In the genomic region with DNA sequence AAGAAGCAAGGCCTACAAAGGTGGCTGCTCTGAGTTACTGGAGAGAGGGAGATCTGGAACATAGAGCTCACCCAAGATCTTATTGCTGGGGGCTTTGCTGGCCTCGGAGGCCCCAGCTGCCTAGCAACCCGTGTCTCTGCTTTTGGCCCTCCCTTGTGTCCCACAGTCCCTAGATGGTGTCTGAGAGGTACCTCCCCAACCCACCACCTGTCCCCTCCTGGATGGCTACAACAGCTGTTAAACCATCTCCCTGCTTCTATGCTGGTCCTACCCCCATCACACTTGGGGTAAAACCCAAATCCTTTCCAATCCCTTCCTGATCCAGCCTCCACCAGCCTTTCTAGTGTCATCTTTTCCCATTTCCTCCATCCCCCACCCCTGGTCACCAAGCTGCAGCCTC, we compare ENCODE assay signal across 25 cellular contexts.
"Had no signal": no experiment of that assay in that cellular context is flagged by ENCODE, and none has a peak within 500 bp of the region (broad histone marks: within the 10 kb centered on the region; RNA-seq: fewer than 3 reads in every experiment).

No MANE protein-coding gene starts in this region.

- H3K9me3 ChIP-seq: heart right ventricle, lower lobe of right lung, ovary, suprapubic skin, thoracic aorta, tibial artery, upper lobe of right lung had no signal

- H3K27ac ChIP-seq: hepatocyte, lower lobe of right lung, ovary, skin epidermis, suprapubic skin, thoracic aorta, tibial artery, upper lobe of right lung had no signal

- H3K4me3 ChIP-seq: heart right ventricle, hepatocyte, lower lobe of right lung, ovary, skin epidermis, suprapubic skin, thoracic aorta, tibial artery, upper lobe of right lung had no signal

- H3K36me3 ChIP-seq: lower lobe of right lung, ovary, suprapubic skin, thoracic aorta, tibial artery, upper lobe of right lung had no signal

- H2AFZ ChIP-seq: hepatocyte had no signal

- H3K4me2 ChIP-seq: hepatocyte had no signal

- ATAC-seq: heart right ventricle, left colon, left ventricle myocardium superior, lower lobe of right lung, natural killer cell, right cardiac atrium, sciatic nerve, upper lobe of right lung had no signal

- H3K27me3 ChIP-seq: heart right ventricle, hepatocyte, ovary, suprapubic skin, tibial artery, upper lobe of right lung had no signal

- H3K4me1 ChIP-seq: lower lobe of right lung, tibial artery, upper lobe of right lung had no signal

- DNase-seq: heart right ventricle; left colon; left ventricle myocardium superior; lower lobe of right lung; mammary epithelial cell; mesendoderm; naive B cell; natural killer cell; nephron progenitor cell; ovary; retina; right cardiac atrium; stimulated activated CD4-positive, alpha-beta T cell treated with anti-CD3 and anti-CD28 coated beads, Interleukin-12 subunit alpha, Interleukin-12 subunit beta, amount 100 ng/mL, for 4 hours; stimulated activated CD4-positive, alpha-beta T cell treated with anti-CD3 and anti-CD28 coated beads, Interleukin-15, amount 100 ng/mL, for 24 hours; stimulated activated CD4-positive, alpha-beta T cell treated with anti-CD3 and anti-CD28 coated beads, Interleukin-2, amount 100 ng/mL, for 24 hours; stimulated activated CD4-positive, alpha-beta T cell treated with anti-CD3 and anti-CD28 coated beads, Interleukin-4, amount 100 ng/mL, for 1 hour; stimulated activated naive CD4-positive, alpha-beta T cell; tibial artery; trophoblast cell; upper lobe of right lung had no signal
